ENCODE assay signal across 8 cellular contexts in the genomic region with DNA sequence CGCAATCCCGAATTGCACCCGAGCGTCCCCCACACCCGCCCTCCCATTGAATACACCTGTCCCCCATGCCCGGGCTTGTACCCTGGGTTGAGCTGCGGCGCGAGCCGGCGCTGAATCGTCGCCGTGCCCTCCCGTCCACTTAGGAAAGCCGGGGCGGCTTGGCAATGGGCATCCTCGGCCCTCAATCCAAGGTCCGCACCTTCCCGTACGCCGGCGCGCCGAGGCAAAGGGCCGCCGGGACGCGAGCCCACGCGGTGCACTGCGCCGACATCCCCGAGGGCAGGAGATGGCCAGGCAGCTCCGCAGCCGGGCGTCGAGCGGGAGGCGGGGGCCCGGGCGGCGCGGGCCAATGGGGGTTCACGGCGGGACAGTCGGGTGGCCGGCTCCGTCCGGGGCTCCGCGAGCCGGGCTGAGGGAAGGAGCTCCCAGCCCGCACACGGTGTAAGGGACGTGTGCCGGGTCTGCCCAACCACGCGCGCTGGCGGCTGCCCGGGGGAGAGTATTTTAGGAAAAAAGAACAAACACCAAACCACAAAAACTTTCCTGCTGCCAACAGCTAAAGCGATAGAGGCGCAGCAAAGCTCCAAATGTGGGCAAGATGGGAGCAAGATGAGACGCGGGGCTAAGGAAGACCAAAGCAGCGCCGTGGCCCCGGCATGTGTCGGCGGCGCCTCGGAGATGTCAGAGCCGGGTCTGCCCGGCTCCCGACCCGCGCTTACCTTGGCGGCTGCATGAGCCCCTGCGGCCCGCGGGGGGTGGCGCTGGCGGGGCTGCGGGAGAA. TPM values are rescaled to one million over a fixed set of nuclear protein-coding genes. Genes with fewer than 3 reads are reported as not detected.
DNase-seq lines count a peak whose midpoint lies in the region; ATAC-seq lines count a peak whose summit lies in the region.

No MANE protein-coding gene starts in this region.

- no peaks in the 10 kb centered on the region for H3K36me3 ChIP-seq in HUES48 (ENCODE audit: control insufficient read depth, insufficient read depth, low read length)

- H3K27me3 Mint-ChIP-seq in activated CD4-positive, alpha-beta T cell treated with anti-CD3 and anti-CD28 coated beads for 36 hours: peaks cover 48% of the 10 kb centered on the region
- H3K27me3 Mint-ChIP-seq in activated T-cell treated with anti-CD3 and anti-CD28 coated beads, Interleukin-2, amount 50 U/mL, for 24 hours: peaks cover 68% of the 10 kb centered on the region

- CTCF ChIA-PET in activated CD4-positive, alpha-beta T cell treated with anti-CD3 and anti-CD28 coated beads for 36 hours (lab: Charles Lee): interaction anchor here (0.5 to 2.5 kb wide), 24 partner anchors 9 to 1236 kb away, joined by 3 to 21 read pairs (median 4); no protein-coding TSS in a partner anchor

- peak overlapping the region; percentile 70 for H3K27ac ChIP-seq in HUES48 (ENCODE audit: low read depth, low read length)

- peak overlapping the region; percentile 64 for H3K4me3 Mint-ChIP-seq in activated CD4-positive, alpha-beta T cell treated with anti-CD3 and anti-CD28 coated beads for 36 hours
- peak overlapping the region; percentile 71 for H3K4me3 Mint-ChIP-seq in activated T-cell treated with anti-CD3 and anti-CD28 coated beads, Interleukin-2, amount 50 U/mL, for 24 hours

- no peaks in the 10 kb centered on the region for H3K9me3 Mint-ChIP-seq in activated CD4-positive, alpha-beta T cell treated with anti-CD3 and anti-CD28 coated beads for 36 hours (ENCODE audit: low read depth)
- H3K9me3 Mint-ChIP-seq in activated T-cell treated with anti-CD3 and anti-CD28 coated beads, Interleukin-2, amount 50 U/mL, for 24 hours: no peaks in the 10 kb centered on the region

- no peak overlapping the region; the same call in 1 of the 2 replicates for H3K9ac ChIP-seq in HUES48 (ENCODE audit: low read depth, low read length)

- peak overlapping the region; percentile 73 for H3K4me3 ChIP-seq in HUES48 (ENCODE audit: low read depth, low read length)

- peaks cover 13% of the 10 kb centered on the region for H3K4me1 Mint-ChIP-seq in activated CD4-positive, alpha-beta T cell treated with anti-CD3 and anti-CD28 coated beads for 36 hours
- peaks cover 13% of the 10 kb centered on the region for H3K4me1 Mint-ChIP-seq in activated T-cell treated with anti-CD3 and anti-CD28 coated beads, Interleukin-2, amount 50 U/mL, for 24 hours (ENCODE audit: low read depth)

- intact Hi-C loops in activated CD4-positive, alpha-beta T cell treated with anti-CD3 and anti-CD28 coated beads for 36 hours (cut with DNase I, micrococcal nuclease): loop anchor here in 1 of 2 experiments (1.0 to 10.0 kb wide), 4 partner anchors 149 to 1032 kb away; no protein-coding TSS in a partner anchor
- intact Hi-C loops in cardiac septum (cut with DNase I): loop anchor here (2.0 kb wide), 2 partner anchors 58 to 246 kb away; no protein-coding TSS in a partner anchor

- no peak overlapping the region for H3K27ac Mint-ChIP-seq in activated CD4-positive, alpha-beta T cell treated with anti-CD3 and anti-CD28 coated beads for 36 hours
- H3K27ac Mint-ChIP-seq in activated T-cell treated with anti-CD3 and anti-CD28 coated beads, Interleukin-2, amount 50 U/mL, for 24 hours: no peak overlapping the region

- no peaks in the 10 kb centered on the region for H3K9me3 ChIP-seq in HUES48 (ENCODE audit: control insufficient read depth, insufficient read depth, low read length)

- peak; percentile 40 for DNase-seq in activated CD4-positive, alpha-beta T cell treated with anti-CD3 and anti-CD28 coated beads for 36 hours
- no peak for DNase-seq in activated CD4-positive, alpha-beta T cell treated with anti-CD3 and anti-CD28 coated beads, Interleukin-2, amount 50 U/mL, for 1 hour
- DNase-seq in activated T-cell treated with anti-CD3 and anti-CD28 coated beads, Interleukin-2, amount 50 U/mL, for 24 hours: peak; percentile 60
- peak; percentile 50 for DNase-seq in cardiac septum (ENCODE audit: low spot score)
- peak; percentile 73 for DNase-seq in retina
- no peak for DNase-seq in cerebellar cortex (ENCODE audit: low spot score)

- no peaks in the 10 kb centered on the region for H3K36me3 Mint-ChIP-seq in activated CD4-positive, alpha-beta T cell treated with anti-CD3 and anti-CD28 coated beads for 36 hours (ENCODE audit: low read depth)
- no peaks in the 10 kb centered on the region for H3K36me3 Mint-ChIP-seq in activated T-cell treated with anti-CD3 and anti-CD28 coated beads, Interleukin-2, amount 50 U/mL, for 24 hours (ENCODE audit: low read depth)

- H3K4me1 ChIP-seq in HUES48 (ENCODE audit: control insufficient read depth, insufficient read depth, low read length): peaks cover 22% of the 10 kb centered on the region

- H3K27me3 ChIP-seq in HUES48 (ENCODE audit: control insufficient read depth, insufficient read depth, low read length): peaks cover 64% of the 10 kb centered on the region

- ATAC-seq in activated CD4-positive, alpha-beta T cell treated with anti-CD3 and anti-CD28 coated beads for 36 hours: peak; percentile 53
- no peak for ATAC-seq in HG03565 (IDR thresholded peaks at IDR 0.05; ENCODE audit: unreplicated experiment)

- POLR2A ChIA-PET in activated CD4-positive, alpha-beta T cell treated with anti-CD3 and anti-CD28 coated beads for 36 hours (lab: Charles Lee): interaction anchor here (0.7 kb wide), 1 partner anchor 1127 kb away, joined by 3 read pairs; no protein-coding TSS in a partner anchor

RNA-seq across cellular contexts. Expression of a gene that starts 0.6 kb away (rescaled TPM):
- total RNA-seq in activated CD4-positive, alpha-beta T cell treated with anti-CD3 and anti-CD28 coated beads for 36 hours: under 1 TPM; 0.11 to 0.14 TPM
- 16.5 TPM for total RNA-seq in cardiac septum

Comparison
In these comparisons a context has a peak if more than half of its experiments do, and no peak if none do; other contexts are left out.
1. DNase-seq: peak in activated CD4-positive, alpha-beta T cell treated with anti-CD3 and anti-CD28 coated beads for 36 hours (single experiment), activated T-cell treated with anti-CD3 and anti-CD28 coated beads, Interleukin-2, amount 50 U/mL, for 24 hours (single experiment), cardiac septum (single experiment) and retina (single experiment); none in activated CD4-positive, alpha-beta T cell treated with anti-CD3 and anti-CD28 coated beads, Interleukin-2, amount 50 U/mL, for 1 hour (single experiment) and cerebellar cortex (single experiment).
2. RNA of a gene that starts 0.6 kb away (total RNA-seq): 16.5 TPM in cardiac septum (single experiment); 0.11 to 0.14 TPM in activated CD4-positive, alpha-beta T cell treated with anti-CD3 and anti-CD28 coated beads for 36 hours; every median in the first group is over 10 times any median in the second.